Comparison of ENCODE assay signal across 17 cellular contexts in the genomic region with DNA sequence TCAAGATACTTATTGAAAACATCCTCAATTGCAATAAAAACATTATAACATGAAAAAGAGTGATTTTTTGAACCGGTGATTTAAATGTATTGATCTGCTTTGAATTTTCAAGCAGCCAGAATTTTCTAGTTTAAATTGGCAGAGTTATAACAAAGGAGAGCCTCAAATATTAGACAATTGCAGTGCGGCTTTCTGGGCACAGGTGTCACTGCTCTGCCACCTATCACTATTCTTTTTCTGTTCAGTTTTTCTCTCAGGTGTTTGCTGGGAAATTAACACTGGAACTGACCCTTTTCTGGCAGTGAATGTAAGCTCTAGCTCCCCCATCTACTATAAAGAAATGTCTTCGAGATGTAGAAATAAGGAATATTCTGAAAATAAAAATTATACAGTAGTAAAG. TPM values are rescaled to one million over a fixed set of nuclear protein-coding genes. Genes with fewer than 3 reads are reported as not detected.
DNase-seq lines count a peak whose midpoint lies in the region; ATAC-seq, FAIRE-seq and TF ChIP-seq lines count a peak whose summit lies in the region.
"Had no signal": no experiment of that assay in that cellular context is flagged by ENCODE, and none has a peak within 500 bp of the region (broad histone marks: within the 10 kb centered on the region; RNA-seq: fewer than 3 reads in every experiment).

No MANE protein-coding gene starts in this region.

- H3K36me3 Mint-ChIP-seq in HFFc6 (ENCODE audit: low read depth): peaks cover 15% of the 10 kb centered on the region
- peaks cover 60% of the 10 kb centered on the region for H3K36me3 Mint-ChIP-seq in MCF 10A (ENCODE audit: insufficient read depth, unreplicated experiment)

- H3K27me3 Mint-ChIP-seq in HFFc6 (ENCODE audit: insufficient read depth): no peaks in the 10 kb centered on the region; the same call in 1 of the 2 replicates
- H3K27me3 Mint-ChIP-seq in MCF 10A (ENCODE audit: insufficient read depth, unreplicated experiment): no peaks in the 10 kb centered on the region
- H3K27me3 Mint-ChIP-seq: activated CD4-positive, alpha-beta T cell treated with anti-CD3 and anti-CD28 coated beads, Interleukin-2, amount 10 ng/mL, durations not matched to agents 24 days and 14 days had no signal

- H3K9me3 ChIP-seq in OCI-LY3 (ENCODE audit: insufficient read depth, low read length): no peaks in the 10 kb centered on the region
- H3K9me3 ChIP-seq in upper lobe of left lung: no peaks in the 10 kb centered on the region

- H3K4me1 Mint-ChIP-seq in HFFc6 (ENCODE audit: low read depth) (peaks cover 7% of the 10 kb centered on the region), MCF 10A (ENCODE audit: insufficient read depth, unreplicated experiment) (peaks cover 9% of the 10 kb centered on the region)

- TF ChIP-seq POLR2A in upper lobe of left lung (IDR thresholded peaks at IDR 0.05) (no peak), GM12891 (IDR thresholded peaks at IDR 0.05; ENCODE audit: low read depth, low read length) (no peak)

- H3K9me3 Mint-ChIP-seq in HFFc6 (no peaks in the 10 kb centered on the region), MCF 10A (ENCODE audit: unreplicated experiment) (no peaks in the 10 kb centered on the region)
- H3K9me3 Mint-ChIP-seq: activated CD4-positive, alpha-beta T cell treated with anti-CD3 and anti-CD28 coated beads, Interleukin-2, amount 10 ng/mL, durations not matched to agents 24 days and 14 days had no signal

- FAIRE-seq in D721Med (lab: Jason Lieb, UNC): no peak
- no peak for FAIRE-seq in GM12891 (lab: Jason Lieb, UNC)
- FAIRE-seq: TTC549 had no signal

- 0 out of 2 replicates have a peak overlapping the region, but pooled peaks have one; percentile 63 for H3K4me2 ChIP-seq in OCI-LY3 (ENCODE audit: low read length)
- H3K4me2 ChIP-seq: smooth muscle cell had no signal

- WGBS in upper lobe of left lung, 2 donors: 77 to 98% methylated on average over 3 of the region's 3 CpGs

- H2AFZ ChIP-seq in OCI-LY3 (ENCODE audit: low read depth, low read length): no peak overlapping the region

- TF ChIP-seq EP300 in upper lobe of left lung (IDR thresholded peaks at IDR 0.05): no peak

- no peak overlapping the region for H3K4me3 Mint-ChIP-seq in HFFc6
- no peak overlapping the region for H3K4me3 Mint-ChIP-seq in MCF 10A (ENCODE audit: unreplicated experiment)
- H3K4me3 Mint-ChIP-seq: activated CD4-positive, alpha-beta T cell treated with anti-CD3 and anti-CD28 coated beads, Interleukin-2, amount 10 ng/mL, durations not matched to agents 24 days and 14 days had no signal

- POLR2A ChIA-PET in MCF 10A (lab: Yijun Ruan, JAX): interaction anchor here (0.6 to 0.8 kb wide), 2 partner anchors 23 to 267 kb away, joined by 3 to 4 read pairs; partner anchors contain the start of gene ZBED3

- H3K4me1 ChIP-seq in OCI-LY3 (ENCODE audit: low read length) (peaks cover 44% of the 10 kb centered on the region), foreskin keratinocyte (peaks cover 8% of the 10 kb centered on the region), upper lobe of left lung (peaks cover 0 to 4% (median 0%) of the 10 kb centered on the region in 4 donors)

- H3K79me2 ChIP-seq in OCI-LY3 (ENCODE audit: low read length): no peaks in the 10 kb centered on the region

- intact Hi-C loops in MCF 10A (cut with micrococcal nuclease): no loop called here

- ATAC-seq in foreskin keratinocyte: no peak
- no peak for ATAC-seq in upper lobe of left lung (ENCODE audit: low FRiP score in 2 of 2)

- H3K4me3 ChIP-seq in OCI-LY3 (ENCODE audit: low read length): no peak overlapping the region
- H3K4me3 ChIP-seq in upper lobe of left lung: no peak overlapping the region
- H3K4me3 ChIP-seq: smooth muscle cell had no signal

- H3K36me3 ChIP-seq in OCI-LY3 (replicated peaks; ENCODE audit: low read depth, low read length) (peaks cover 51% of the 10 kb centered on the region), upper lobe of left lung (peaks cover 18 to 77% (median 28%) of the 10 kb centered on the region in 4 donors)

- no peak overlapping the region for H3K9ac ChIP-seq in OCI-LY3 (ENCODE audit: low read length)

- no peak for DNase-seq in D721Med (ENCODE audit: insufficient read length, low spot score)
- no peak for DNase-seq in HFFc6
- no peak for DNase-seq in foreskin keratinocyte
- DNase-seq in upper lobe of left lung: no peak
- no peak for DNase-seq in epidermal melanocyte (ENCODE audit: insufficient read length, low spot score)
- DNase-seq in MCF 10A (ENCODE audit: unreplicated experiment): no peak
- DNase-seq in GM12891 (ENCODE audit: insufficient read length, low spot score): no peak
- DNase-seq: activated CD4-positive, alpha-beta T cell treated with anti-CD3 and anti-CD28 coated beads, Interleukin-2, amount 10 ng/mL, durations not matched to agents 24 days and 14 days; central memory CD4-positive, alpha-beta T cell; effector CD4-positive, alpha-beta T cell; Kasumi-1; NCI-H1694; NCI-H82; stimulated activated CD4-positive, alpha-beta T cell treated with anti-CD3 and anti-CD28 coated beads, Interleukin-4, amount 100 ng/mL, for 24 hours had no signal

- H3K27ac ChIP-seq in OCI-LY3 (ENCODE audit: low read length) (no peak overlapping the region; the same call in 1 of the 2 replicates), foreskin keratinocyte (no peak overlapping the region), upper lobe of left lung (no peak overlapping the region)

- H3K27ac Mint-ChIP-seq in HFFc6 (no peak overlapping the region), MCF 10A (ENCODE audit: low read depth, unreplicated experiment) (no peak overlapping the region)
- H3K27ac Mint-ChIP-seq: activated CD4-positive, alpha-beta T cell treated with anti-CD3 and anti-CD28 coated beads, Interleukin-2, amount 10 ng/mL, durations not matched to agents 24 days and 14 days had no signal

- H4K20me1 ChIP-seq in OCI-LY3 (ENCODE audit: insufficient read depth, low read length): no peaks in the 10 kb centered on the region

- BruUV-seq in MCF 10A (replicated peaks; lab: Mats Ljungman, UMichigan): no TSS peak

- CTCF ChIA-PET in MCF 10A (lab: Yijun Ruan, JAX): interaction anchor here (0.6 kb wide), 1 partner anchor 207 kb away, joined by 4 read pairs; no protein-coding TSS in a partner anchor

- H3K27me3 ChIP-seq in OCI-LY3 (ENCODE audit: low read depth, low read length) (no peaks in the 10 kb centered on the region), foreskin keratinocyte (no peaks in the 10 kb centered on the region), upper lobe of left lung (no peaks in the 10 kb centered on the region)

- TF ChIP-seq CTCF in D721Med (IDR thresholded peaks at IDR 0.05; ENCODE audit: insufficient read depth, missing control alignments) (peak; percentile 6), HFFc6 (IDR thresholded peaks at IDR 0.05) (0 out of 2 replicates have a peak, but pooled peaks have one; percentile 13), OCI-LY3 (IDR thresholded peaks at IDR 0.05; ENCODE audit: low read depth, low read length) (peak; percentile 29), foreskin keratinocyte (conservative IDR thresholded peaks at IDR 0.05) (peak; percentile 38), upper lobe of left lung (IDR thresholded peaks at IDR 0.05) (no peak), MCF 10A (IDR thresholded peaks at IDR 0.05; ENCODE audit: unreplicated experiment) (no peak)

TF ChIP-seq in GM12891, 5 proteins besides CTCF, POLR2A, EP300 and RAD21:
- TF ChIP-seq TAF1 (IDR thresholded peaks at IDR 0.05; ENCODE audit: low read depth, low read length): no peak
- TF ChIP-seq POU2F2 (IDR thresholded peaks at IDR 0.05; ENCODE audit: low read depth, low read length): no peak

RNA-seq across cellular contexts. Expression of gene ZBED3, which starts 23.0 kb away (rescaled TPM):
- 1 to 10 TPM; 1.7 to 2.1 (median 1.9) TPM for total RNA-seq in HFFc6 (2021; fragmentation: NEBNext Ultra II Directional; extraction: Animal tissue kit (Norgen Biotek cat#: 25700))
- total RNA-seq in foreskin keratinocyte (0.42 and 0.82 TPM in 2 replicates), upper lobe of left lung (10 to 100 TPM in 4 of 6 donors, 1 to 10 TPM in 2; 8.1 to 32.1 (median 17.0) TPM), MCF 10A (2022) (9.8 and 14.8 TPM in 2 replicates)
- 0.48 and 0.65 TPM in 2 replicates for polyA plus RNA-seq in foreskin keratinocyte
- 3.0 TPM for polyA plus RNA-seq in GM12891 (2012; ENCODE audit: low read depth, missing spikeins)

RNA-seq across cellular contexts. Expression of gene AGGF1, which starts 33.8 kb away (rescaled TPM):
- total RNA-seq in HFFc6 (2021; fragmentation: NEBNext Ultra II Directional; extraction: Animal tissue kit (Norgen Biotek cat#: 25700)): 10 to 100 TPM; 19.7 to 23.0 (median 20.5) TPM
- total RNA-seq in foreskin keratinocyte: 18.6 and 19.1 TPM in 2 replicates
- 6.2 and 7.7 TPM in 2 replicates for polyA plus RNA-seq in foreskin keratinocyte
- 10 to 100 TPM; 20.4 to 51.3 (median 26.3) TPM for total RNA-seq in upper lobe of left lung
- 19.5 and 21.8 TPM in 2 replicates for total RNA-seq in MCF 10A (2022)
- polyA plus RNA-seq in GM12891 (2012; ENCODE audit: low read depth, missing spikeins): 8.1 TPM

Comparison
In these comparisons a context has a peak if more than half of its experiments do, and no peak if none do; other contexts are left out.
1. CTCF ChIP-seq: peak in D721Med (single experiment), HFFc6 (single experiment), OCI-LY3 (single experiment) and foreskin keratinocyte (single experiment); none in upper lobe of left lung (0 of 6) and MCF 10A (single experiment).